Comparison of ENCODE assay signal across 12 cellular contexts in genomic region chr1:183267646-183268431, GRCh38.
A peak's percentile ranks its signal among the peaks of the same experiment; 100 is the strongest.
DNase-seq lines count a peak whose midpoint lies in the region; ATAC-seq and TF ChIP-seq lines count a peak whose summit lies in the region.
"Had no signal": no experiment of that assay in that cellular context is flagged by ENCODE, and none has a peak within 500 bp of the region (broad histone marks: within the 10 kb centered on the region; RNA-seq: fewer than 3 reads in every experiment).

No MANE protein-coding gene starts in this region.

- no peak overlapping the region for H3K23ac ChIP-seq in trophoblast cell (ENCODE audit: low read length)

- no CpG with 5 or more reads among the region's 7 CpGs for WGBS in trophoblast cell (ENCODE audit: extremely low coverage, insufficient coverage, insufficient read length)

- H2BK120ac ChIP-seq in trophoblast cell (ENCODE audit: insufficient read depth, low read length, poor library complexity): no peak overlapping the region

- peak overlapping the region; percentile 11 to 67 (median 47); a peak in 20 of 22 replicates for H3K4me2 ChIP-seq in BLaER1 treated with 17β-estradiol and CSF1 and Interleukin-3, amounts not matched to agents 10 nM and 100 nM
- no peak overlapping the region for H3K4me2 ChIP-seq in trophoblast cell (ENCODE audit: low read length)

- peak overlapping the region; percentile 34 for H3K18ac ChIP-seq in trophoblast cell (ENCODE audit: low read length)

- H2AK5ac ChIP-seq in trophoblast cell (ENCODE audit: low read length): peak overlapping the region; percentile 11

- H3K9me3 ChIP-seq in BLaER1 treated with 17β-estradiol and CSF1 and Interleukin-3, amounts not matched to agents 10 nM and 100 nM (replicated peaks in 1 of 11): no peaks in the 10 kb centered on the region
- H3K9me3 ChIP-seq in trophoblast cell (ENCODE audit: insufficient read depth, low read depth, low read length): no peaks in the 10 kb centered on the region

- no peak overlapping the region for H3K27ac ChIP-seq in BLaER1 treated with 17β-estradiol and CSF1 and Interleukin-3, amounts not matched to agents 10 nM and 100 nM
- peak overlapping the region; percentile 81 for H3K27ac ChIP-seq in RWPE1
- no peak overlapping the region for H3K27ac ChIP-seq in trophoblast cell (ENCODE audit: low read depth, low read length)

- H3K9me3 Mint-ChIP-seq in activated CD4-positive, alpha-beta memory T cell treated with anti-CD3 and anti-CD28 coated beads, Interleukin-2, amount 10 ng/mL, durations not matched to agents 7 days and 5 days: no peaks in the 10 kb centered on the region
- no peaks in the 10 kb centered on the region for H3K9me3 Mint-ChIP-seq in activated CD4-positive, alpha-beta T cell treated with anti-CD3 and anti-CD28 coated beads, Interleukin-2, amount 10 ng/mL, durations not matched to agents 24 days and 14 days
- H3K9me3 Mint-ChIP-seq: activated T-cell treated with anti-CD3 and anti-CD28 coated beads, Interleukin-2, amount 50 U/mL, for 4 hours had no signal

- no peak for ATAC-seq in left colon
- ATAC-seq: activated T-cell treated with anti-CD3 and anti-CD28 coated beads, Interleukin-2, amount 50 U/mL, for 4 hours had no signal

- H4K91ac ChIP-seq in trophoblast cell (ENCODE audit: low read depth, low read length): peak overlapping the region; percentile 34

- H2BK12ac ChIP-seq in trophoblast cell (ENCODE audit: low read length): peak overlapping the region; percentile 44

- no peaks in the 10 kb centered on the region for H3K36me3 ChIP-seq in BLaER1 treated with 17β-estradiol and CSF1 and Interleukin-3, amounts not matched to agents 10 nM and 100 nM
- H3K36me3 ChIP-seq in trophoblast cell (ENCODE audit: control insufficient read depth in 1 of 2, insufficient read depth in 2 of 2, low read length in 2 of 2): no peaks in the 10 kb centered on the region

- H3K27ac Mint-ChIP-seq in activated CD4-positive, alpha-beta memory T cell treated with anti-CD3 and anti-CD28 coated beads, Interleukin-2, amount 10 ng/mL, durations not matched to agents 7 days and 5 days: no peak overlapping the region
- H3K27ac Mint-ChIP-seq in activated CD4-positive, alpha-beta T cell treated with anti-CD3 and anti-CD28 coated beads, Interleukin-2, amount 10 ng/mL, durations not matched to agents 24 days and 14 days: no peak overlapping the region
- H3K27ac Mint-ChIP-seq: progenitor cell of endocrine pancreas had no signal

- peaks cover 33% of the 10 kb centered on the region for H3K27me3 Mint-ChIP-seq in activated CD4-positive, alpha-beta memory T cell treated with anti-CD3 and anti-CD28 coated beads, Interleukin-2, amount 10 ng/mL, durations not matched to agents 7 days and 5 days
- H3K27me3 Mint-ChIP-seq in activated CD4-positive, alpha-beta T cell treated with anti-CD3 and anti-CD28 coated beads, Interleukin-2, amount 10 ng/mL, durations not matched to agents 24 days and 14 days: peaks cover 14% of the 10 kb centered on the region
- H3K27me3 Mint-ChIP-seq: progenitor cell of endocrine pancreas had no signal

- CTCF ChIA-PET in RWPE1 (lab: Yijun Ruan, JAX): interaction anchor here (0.6 to 1.3 kb wide), 4 partner anchors 10 to 1895 kb away, joined by 3 to 5 read pairs (median 4); no protein-coding TSS in a partner anchor
- CTCF ChIA-PET in activated CD4-positive, alpha-beta memory T cell treated with anti-CD3 and anti-CD28 coated beads, Interleukin-2, amount 10 ng/mL, durations not matched to agents 7 days and 5 days (lab: Charles Lee): no interaction called here

- no peak overlapping the region for H3K4ac ChIP-seq in trophoblast cell (ENCODE audit: low read depth, low read length)

- peaks cover 5 to 13% (median 11%) of the 10 kb centered on the region in 10 experiments; a peak in 19 of 20 replicates for H3K4me1 ChIP-seq in BLaER1 treated with 17β-estradiol and CSF1 and Interleukin-3, amounts not matched to agents 10 nM and 100 nM
- peaks cover 22 to 35% of the 10 kb centered on the region in 2 experiments for H3K4me1 ChIP-seq in trophoblast cell (ENCODE audit: control insufficient read depth in 1 of 2, insufficient read depth in 2 of 2, low read length in 2 of 2)

- H2BK5ac ChIP-seq in trophoblast cell (ENCODE audit: low read depth, low read length, poor library complexity): peak overlapping the region; percentile 8

- H3K4me3 ChIP-seq in BLaER1 treated with 17β-estradiol and CSF1 and Interleukin-3, amounts not matched to agents 10 nM and 100 nM: no peak overlapping the region
- H3K4me3 ChIP-seq in fibroblast of mammary gland (ENCODE audit: control insufficient read depth, low read depth, low read length): no peak overlapping the region
- no peak overlapping the region for H3K4me3 ChIP-seq in trophoblast cell (ENCODE audit: low read depth, low read length)

- H2AFZ ChIP-seq in trophoblast cell (ENCODE audit: insufficient read depth, low read length, poor library complexity): no peak overlapping the region

- TF ChIP-seq CTCF in RWPE1 (conservative IDR thresholded peaks at IDR 0.05; ENCODE audit: low read depth): no peak
- TF ChIP-seq CTCF in fibroblast of mammary gland (conservative IDR thresholded peaks at IDR 0.05; ENCODE audit: control insufficient read depth, insufficient read depth, low read depth, low read length): no peak

- H3K79me1 ChIP-seq in trophoblast cell (ENCODE audit: low read length): peaks cover 14% of the 10 kb centered on the region

- intact Hi-C loops in left colon (cut with DNase I, micrococcal nuclease): no loop called here
- intact Hi-C loops in activated CD4-positive, alpha-beta T cell treated with anti-CD3 and anti-CD28 coated beads, Interleukin-2, amount 10 ng/mL, durations not matched to agents 24 days and 14 days (cut with micrococcal nuclease): no loop called here

- no peak overlapping the region for H3K4me3 Mint-ChIP-seq in activated CD4-positive, alpha-beta memory T cell treated with anti-CD3 and anti-CD28 coated beads, Interleukin-2, amount 10 ng/mL, durations not matched to agents 7 days and 5 days
- H3K4me3 Mint-ChIP-seq in activated CD4-positive, alpha-beta T cell treated with anti-CD3 and anti-CD28 coated beads, Interleukin-2, amount 10 ng/mL, durations not matched to agents 24 days and 14 days: no peak overlapping the region
- H3K4me3 Mint-ChIP-seq: activated T-cell treated with anti-CD3 and anti-CD28 coated beads, Interleukin-2, amount 50 U/mL, for 4 hours had no signal

- no peaks in the 10 kb centered on the region for H4K20me1 ChIP-seq in BLaER1 treated with 17β-estradiol and CSF1 and Interleukin-3, amounts not matched to agents 10 nM and 100 nM

- DNase-seq in RWPE1 (ENCODE audit: low spot score) (peak; percentile 79), fibroblast of mammary gland (ENCODE audit: low read depth) (peak; percentile 100), trophoblast cell (peak; percentile 52 to 72), GM19240 (ENCODE audit: insufficient read length, low spot score) (no peak), left colon (no peak)
- DNase-seq in activated CD4-positive, alpha-beta memory T cell treated with anti-CD3 and anti-CD28 coated beads, Interleukin-2, amount 10 ng/mL, durations not matched to agents 7 days and 5 days: no peak
- no peak for DNase-seq in activated CD4-positive, alpha-beta T cell treated with anti-CD3 and anti-CD28 coated beads, Interleukin-2, amount 10 ng/mL, durations not matched to agents 24 days and 14 days
- DNase-seq: activated T-cell treated with anti-CD3 and anti-CD28 coated beads, Interleukin-2, amount 50 U/mL, for 4 hours; COR-L47; cortex of kidney had no signal

- no peaks in the 10 kb centered on the region for H3K79me2 ChIP-seq in trophoblast cell (ENCODE audit: control insufficient read depth, insufficient read depth, low read length, poor library complexity)

- H3K4me1 Mint-ChIP-seq in activated CD4-positive, alpha-beta memory T cell treated with anti-CD3 and anti-CD28 coated beads, Interleukin-2, amount 10 ng/mL, durations not matched to agents 7 days and 5 days: no peaks in the 10 kb centered on the region
- no peaks in the 10 kb centered on the region for H3K4me1 Mint-ChIP-seq in activated CD4-positive, alpha-beta T cell treated with anti-CD3 and anti-CD28 coated beads, Interleukin-2, amount 10 ng/mL, durations not matched to agents 24 days and 14 days

- H4K8ac ChIP-seq in trophoblast cell (ENCODE audit: low read depth, low read length): no peak overlapping the region

- H3K27me3 ChIP-seq in BLaER1 treated with 17β-estradiol and CSF1 and Interleukin-3, amounts not matched to agents 10 nM and 100 nM: no peaks in the 10 kb centered on the region
- H3K27me3 ChIP-seq in trophoblast cell (ENCODE audit: insufficient read depth, low read length): no peaks in the 10 kb centered on the region

- no peak overlapping the region for H3K14ac ChIP-seq in trophoblast cell (ENCODE audit: low read length)

- H3K36me3 Mint-ChIP-seq in activated CD4-positive, alpha-beta memory T cell treated with anti-CD3 and anti-CD28 coated beads, Interleukin-2, amount 10 ng/mL, durations not matched to agents 7 days and 5 days (ENCODE audit: low read depth): no peaks in the 10 kb centered on the region
- no peaks in the 10 kb centered on the region for H3K36me3 Mint-ChIP-seq in activated CD4-positive, alpha-beta T cell treated with anti-CD3 and anti-CD28 coated beads, Interleukin-2, amount 10 ng/mL, durations not matched to agents 24 days and 14 days (ENCODE audit: low read depth)

- no peak overlapping the region for H3K9ac ChIP-seq in BLaER1 treated with 17β-estradiol and CSF1 and Interleukin-3, amounts not matched to agents 10 nM and 100 nM
- H3K9ac ChIP-seq in trophoblast cell (ENCODE audit: low read length): no peak overlapping the region

- POLR2A ChIA-PET in RWPE1 (lab: Yijun Ruan, JAX; ENCODE audit: low non-redundant PET): interaction anchor here (1.0 kb wide), 1 partner anchor 11 kb away, joined by 4 read pairs; no protein-coding TSS in a partner anchor
- POLR2A ChIA-PET in activated CD4-positive, alpha-beta memory T cell treated with anti-CD3 and anti-CD28 coated beads, Interleukin-2, amount 10 ng/mL, durations not matched to agents 7 days and 5 days (lab: Charles Lee): no interaction called here

- H4K12ac ChIP-seq in trophoblast cell (ENCODE audit: low read depth, low read length): no peak overlapping the region

Comparison
In these comparisons a context has a peak if more than half of its experiments do, and no peak if none do; other contexts are left out.
1. DNase-seq: peak in RWPE1 (single experiment), fibroblast of mammary gland (single experiment) and trophoblast cell (2 of 2); none in activated CD4-positive, alpha-beta memory T cell treated with anti-CD3 and anti-CD28 coated beads, Interleukin-2, amount 10 ng/mL, durations not matched to agents 7 days and 5 days (single experiment), GM19240 (single experiment), left colon (0 of 2) and activated CD4-positive, alpha-beta T cell treated with anti-CD3 and anti-CD28 coated beads, Interleukin-2, amount 10 ng/mL, durations not matched to agents 24 days and 14 days (single experiment).